In the genomic region with DNA sequence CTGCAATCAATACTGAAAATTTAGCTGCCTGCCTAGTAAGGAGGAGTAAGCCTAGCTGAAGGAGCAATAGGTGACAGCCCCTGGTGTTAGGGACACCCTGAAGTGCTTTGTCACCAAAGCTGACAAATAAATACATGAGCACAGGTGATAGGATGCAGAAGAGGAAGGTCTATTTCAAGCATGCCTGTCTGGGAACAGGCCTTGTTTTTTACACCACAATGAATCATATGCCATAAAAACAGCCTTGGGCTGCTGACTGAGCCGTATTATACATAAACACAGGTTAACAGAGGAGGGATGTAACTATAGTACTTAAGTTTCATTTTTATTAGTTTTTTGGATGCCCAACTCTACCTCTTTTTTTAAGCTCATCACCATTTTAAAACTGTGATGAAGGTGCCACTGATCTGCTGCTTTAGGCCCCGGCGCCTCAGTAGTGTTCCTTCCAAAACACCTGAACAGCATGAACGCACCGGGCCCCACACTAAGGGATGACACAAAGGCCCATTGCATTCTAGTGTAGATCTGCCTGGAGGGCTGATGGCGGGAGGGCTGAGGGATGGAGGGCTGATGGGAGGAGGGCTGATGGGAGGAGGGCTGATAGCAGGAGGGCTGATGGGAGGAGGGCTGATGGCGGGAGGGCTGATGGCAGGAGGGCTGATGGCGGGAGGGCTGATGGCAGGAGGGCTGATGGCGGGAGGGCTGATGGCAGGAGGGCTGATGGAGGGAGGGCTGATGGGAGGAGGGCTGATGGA, we compare ENCODE assay signal across 21 cellular contexts.
DNase-seq lines count a peak whose midpoint lies in the region; ATAC-seq and TF ChIP-seq lines count a peak whose summit lies in the region.
"Had no signal": no experiment of that assay in that cellular context is flagged by ENCODE, and none has a peak within 500 bp of the region (broad histone marks: within the 10 kb centered on the region; RNA-seq: fewer than 3 reads in every experiment).

No MANE protein-coding gene starts in this region.

- H3K27me3 ChIP-seq in RWPE2 (ENCODE audit: insufficient read depth, poor library complexity, severe bottlenecking) (no peaks in the 10 kb centered on the region), foreskin keratinocyte (no peaks in the 10 kb centered on the region)
- H3K27me3 ChIP-seq: BE2C, esophagus squamous epithelium, pancreas had no signal

- no peaks in the 10 kb centered on the region for H3K9me3 ChIP-seq in RWPE2 (ENCODE audit: severe bottlenecking)
- H3K9me3 ChIP-seq: BE2C, esophagus squamous epithelium, HAP-1, pancreas had no signal

- H3K4me1 Mint-ChIP-seq in activated CD8-positive, alpha-beta T cell treated with anti-CD3 and anti-CD28 coated beads, Interleukin-2, amount 10 ng/mL, durations not matched to agents 7 days and 5 days (ENCODE audit: low read depth): peaks cover 9% of the 10 kb centered on the region
- H3K4me1 Mint-ChIP-seq in activated CD8-positive, alpha-beta T cell treated with anti-CD3 and anti-CD28 coated beads for 36 hours (ENCODE audit: low read depth): no peaks in the 10 kb centered on the region

- CTCF ChIA-PET in activated CD8-positive, alpha-beta T cell treated with anti-CD3 and anti-CD28 coated beads, Interleukin-2, amount 10 ng/mL, durations not matched to agents 7 days and 5 days (lab: Charles Lee): no interaction called here
- CTCF ChIA-PET in activated CD8-positive, alpha-beta T cell treated with anti-CD3 and anti-CD28 coated beads for 36 hours (lab: Charles Lee): no interaction called here

- ATAC-seq in activated CD8-positive, alpha-beta T cell treated with anti-CD3 and anti-CD28 coated beads, Interleukin-2, amount 10 ng/mL, durations not matched to agents 7 days and 5 days: no peak
- ATAC-seq in activated CD8-positive, alpha-beta T cell treated with anti-CD3 and anti-CD28 coated beads for 36 hours: no peak
- ATAC-seq in RWPE2 (ENCODE audit: low read depth) (0 out of 3 replicates have a peak, but pooled peaks have one; percentile 14), foreskin keratinocyte (peak; percentile 87), GM18858 (IDR thresholded peaks at IDR 0.05; ENCODE audit: unreplicated experiment) (no peak), sciatic nerve (no peak), HG03196 (IDR thresholded peaks at IDR 0.05; ENCODE audit: unreplicated experiment) (no peak)
- ATAC-seq: activated T-cell treated with anti-CD3 and anti-CD28 coated beads, Interleukin-2, amount 50 U/mL, for 72 hours had no signal

- no peaks in the 10 kb centered on the region for H3K27me3 Mint-ChIP-seq in activated CD8-positive, alpha-beta T cell treated with anti-CD3 and anti-CD28 coated beads, Interleukin-2, amount 10 ng/mL, durations not matched to agents 7 days and 5 days (ENCODE audit: low read depth)
- no peaks in the 10 kb centered on the region for H3K27me3 Mint-ChIP-seq in activated CD8-positive, alpha-beta T cell treated with anti-CD3 and anti-CD28 coated beads for 36 hours
- H3K27me3 Mint-ChIP-seq: activated naive CD8-positive, alpha-beta T cell treated with anti-CD3 and anti-CD28 coated beads for 36 hours had no signal

- H3K36me3 Mint-ChIP-seq in activated CD8-positive, alpha-beta T cell treated with anti-CD3 and anti-CD28 coated beads, Interleukin-2, amount 10 ng/mL, durations not matched to agents 7 days and 5 days (ENCODE audit: low read depth): peaks cover 34% of the 10 kb centered on the region
- peaks cover 48% of the 10 kb centered on the region for H3K36me3 Mint-ChIP-seq in activated CD8-positive, alpha-beta T cell treated with anti-CD3 and anti-CD28 coated beads for 36 hours (ENCODE audit: low read depth)

- no peak overlapping the region for H3K4me3 Mint-ChIP-seq in activated CD8-positive, alpha-beta T cell treated with anti-CD3 and anti-CD28 coated beads, Interleukin-2, amount 10 ng/mL, durations not matched to agents 7 days and 5 days
- H3K4me3 Mint-ChIP-seq in activated CD8-positive, alpha-beta T cell treated with anti-CD3 and anti-CD28 coated beads for 36 hours: no peak overlapping the region
- H3K4me3 Mint-ChIP-seq: activated naive CD8-positive, alpha-beta T cell treated with anti-CD3 and anti-CD28 coated beads for 36 hours; activated T-cell treated with anti-CD3 and anti-CD28 coated beads, Interleukin-2, amount 50 U/mL, for 72 hours; T-helper 1 cell treated with Interleukin-12 subunit alpha and Interleukin-12 subunit beta and Interleukin-4 antibody, amounts not matched to agents 30 μg/mL and 1 μg/mL, for 36 hours had no signal

- no peaks in the 10 kb centered on the region for H3K4me1 ChIP-seq in RWPE2 (ENCODE audit: insufficient read depth, poor library complexity, severe bottlenecking)
- no peaks in the 10 kb centered on the region for H3K4me1 ChIP-seq in foreskin keratinocyte
- H3K4me1 ChIP-seq: esophagus squamous epithelium, pancreas had no signal

- peaks cover 73% of the 10 kb centered on the region for H3K36me3 ChIP-seq in RWPE2 (ENCODE audit: low read depth)

- H3K27ac ChIP-seq in RWPE2 (ENCODE audit: poor library complexity, severe bottlenecking) (no peak overlapping the region), foreskin keratinocyte (no peak overlapping the region)
- H3K27ac ChIP-seq: esophagus squamous epithelium, pancreas, VCaP had no signal

- peak overlapping the region; percentile 51 for H3K27ac Mint-ChIP-seq in activated CD8-positive, alpha-beta T cell treated with anti-CD3 and anti-CD28 coated beads, Interleukin-2, amount 10 ng/mL, durations not matched to agents 7 days and 5 days
- no peak overlapping the region for H3K27ac Mint-ChIP-seq in activated CD8-positive, alpha-beta T cell treated with anti-CD3 and anti-CD28 coated beads for 36 hours
- H3K27ac Mint-ChIP-seq: activated naive CD8-positive, alpha-beta T cell treated with anti-CD3 and anti-CD28 coated beads for 36 hours; activated T-cell treated with anti-CD3 and anti-CD28 coated beads, Interleukin-2, amount 50 U/mL, for 72 hours; T-helper 1 cell treated with Interleukin-12 subunit alpha and Interleukin-12 subunit beta and Interleukin-4 antibody, amounts not matched to agents 30 μg/mL and 1 μg/mL, for 36 hours had no signal

- no peak for DNase-seq in activated CD8-positive, alpha-beta T cell treated with anti-CD3 and anti-CD28 coated beads, Interleukin-2, amount 10 ng/mL, durations not matched to agents 7 days and 5 days
- no peak for DNase-seq in activated CD8-positive, alpha-beta T cell treated with anti-CD3 and anti-CD28 coated beads for 36 hours
- DNase-seq in RWPE2 (ENCODE audit: low spot score) (no peak), foreskin keratinocyte (peak; percentile 48 to 75), renal cortical epithelial cell (ENCODE audit: low read depth) (peak; percentile 56), sciatic nerve (ENCODE audit: low spot score) (no peak)
- DNase-seq: activated CD4-positive, alpha-beta T cell treated with anti-CD3 and anti-CD28 coated beads, Interleukin-2, amount 50 U/mL, for 48 hours; activated naive CD8-positive, alpha-beta T cell treated with anti-CD3 and anti-CD28 coated beads for 36 hours; activated T-cell treated with anti-CD3 and anti-CD28 coated beads, Interleukin-2, amount 50 U/mL, for 72 hours; BE2C; esophagus squamous epithelium; MM.1S; NCI-H1694 treated with DMSO at 0.1 percent for 48 hours; NCI-H774; pancreas; stimulated activated CD4-positive, alpha-beta T cell treated with anti-CD3 and anti-CD28 coated beads, Interleukin-2, amount 100 ng/mL, for 48 hours had no signal

- TF ChIP-seq CTCF in activated CD8-positive, alpha-beta T cell treated with anti-CD3 and anti-CD28 coated beads for 36 hours (IDR thresholded peaks at IDR 0.05): no peak
- TF ChIP-seq CTCF in RWPE2 (IDR thresholded peaks at IDR 0.05; ENCODE audit: poor library complexity, severe bottlenecking) (no peak), foreskin keratinocyte (conservative IDR thresholded peaks at IDR 0.05) (no peak)

- intact Hi-C loops in activated CD8-positive, alpha-beta T cell treated with anti-CD3 and anti-CD28 coated beads for 36 hours (cut with micrococcal nuclease): no loop called here
- intact Hi-C loops in sciatic nerve (cut with DNase I): no loop called here

- H3K9me3 Mint-ChIP-seq in activated CD8-positive, alpha-beta T cell treated with anti-CD3 and anti-CD28 coated beads, Interleukin-2, amount 10 ng/mL, durations not matched to agents 7 days and 5 days (ENCODE audit: insufficient read depth): no peaks in the 10 kb centered on the region
- H3K9me3 Mint-ChIP-seq in activated CD8-positive, alpha-beta T cell treated with anti-CD3 and anti-CD28 coated beads for 36 hours: no peaks in the 10 kb centered on the region
- H3K9me3 Mint-ChIP-seq: activated naive CD8-positive, alpha-beta T cell treated with anti-CD3 and anti-CD28 coated beads for 36 hours; activated T-cell treated with anti-CD3 and anti-CD28 coated beads, Interleukin-2, amount 50 U/mL, for 72 hours; T-helper 1 cell treated with Interleukin-12 subunit alpha and Interleukin-12 subunit beta and Interleukin-4 antibody, amounts not matched to agents 30 μg/mL and 1 μg/mL, for 36 hours had no signal

- POLR2A ChIA-PET in activated CD8-positive, alpha-beta T cell treated with anti-CD3 and anti-CD28 coated beads, Interleukin-2, amount 10 ng/mL, durations not matched to agents 7 days and 5 days (lab: Charles Lee): no interaction called here
- POLR2A ChIA-PET in activated CD8-positive, alpha-beta T cell treated with anti-CD3 and anti-CD28 coated beads for 36 hours (lab: Charles Lee): no interaction called here

- H3K4me3 ChIP-seq in RWPE2 (ENCODE audit: severe bottlenecking): no peak overlapping the region
- H3K4me3 ChIP-seq: esophagus squamous epithelium, HAP-1, pancreas had no signal

Comparison
In these comparisons a context has a peak if more than half of its experiments do, and no peak if none do; other contexts are left out.
1. ATAC-seq: peak in RWPE2 (single experiment) and foreskin keratinocyte (single experiment); none in activated CD8-positive, alpha-beta T cell treated with anti-CD3 and anti-CD28 coated beads, Interleukin-2, amount 10 ng/mL, durations not matched to agents 7 days and 5 days (single experiment), activated CD8-positive, alpha-beta T cell treated with anti-CD3 and anti-CD28 coated beads for 36 hours (single experiment), GM18858 (single experiment), sciatic nerve (single experiment) and HG03196 (single experiment).
2. DNase-seq: peak in foreskin keratinocyte (2 of 2) and renal cortical epithelial cell (single experiment); none in activated CD8-positive, alpha-beta T cell treated with anti-CD3 and anti-CD28 coated beads, Interleukin-2, amount 10 ng/mL, durations not matched to agents 7 days and 5 days (single experiment), activated CD8-positive, alpha-beta T cell treated with anti-CD3 and anti-CD28 coated beads for 36 hours (single experiment), RWPE2 (single experiment) and sciatic nerve (single experiment).